ENCODE assay signal across 25 cellular contexts in the genomic region with DNA sequence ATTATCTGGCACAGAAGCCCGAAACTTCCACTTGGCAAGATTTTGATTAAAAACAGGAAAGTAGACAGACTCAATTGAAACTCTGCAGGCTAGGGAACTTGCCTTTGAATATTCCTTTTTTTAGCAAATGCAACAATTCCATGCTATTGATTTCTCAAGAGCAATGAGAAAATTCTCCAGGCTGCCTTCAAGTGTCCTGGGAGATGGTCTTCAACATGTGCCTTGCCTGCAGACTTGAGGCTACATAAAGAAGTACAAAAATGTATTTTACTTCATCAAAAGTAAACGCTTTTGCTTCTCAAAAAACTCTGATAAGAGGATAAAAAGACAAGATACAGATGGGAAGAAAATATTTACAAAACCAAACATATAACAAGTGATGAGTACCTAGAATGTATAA. TPM values are rescaled to one million over a fixed set of nuclear protein-coding genes. Genes with fewer than 3 reads are reported as not detected.
"Had no signal": no experiment of that assay in that cellular context is flagged by ENCODE, and none has a peak within 500 bp of the region (broad histone marks: within the 10 kb centered on the region; RNA-seq: fewer than 3 reads in every experiment).

No MANE protein-coding gene starts in this region.

- H3K27ac ChIP-seq: HL-60, KMS-11, SJSA1, SK-N-MC had no signal

- H3K27me3 Mint-ChIP-seq: IgD-negative memory B cell had no signal

- H3K4me3 ChIP-seq: K562, SJSA1, SK-N-MC had no signal

- FAIRE-seq: HTR-8/SVneo, K562, RCC 7860 had no signal

- H3K36me3 ChIP-seq: SJSA1 had no signal

- H3K4me2 ChIP-seq: KMS-11 had no signal

- DNase-seq: Kasumi-1, MM.1S, NCI-H1092 treated with DMSO at 0.1 percent for 48 hours, NCI-H1436, NCI-H187, NCI-H2029, NCI-H2081 treated with DMSO at 0.1 percent for 48 hours, NCI-H2171, NCI-H226, NCI-H446, NCI-H510A, NCI-H524 treated with DMSO at 0.1 percent for 48 hours, NCI-H69, NCI-H774, RPMI8226, SHP77 treated with DMSO at 0.1 percent for 48 hours had no signal

- H3K9ac ChIP-seq: KMS-11 had no signal

- H3K9me3 ChIP-seq: SJSA1 had no signal

- H3K9me3 Mint-ChIP-seq: IgD-negative memory B cell had no signal

- H3K4me3 Mint-ChIP-seq: IgD-negative memory B cell had no signal

- H3K4me1 ChIP-seq: SJSA1 had no signal

- ATAC-seq: K562, Right ventricle myocardium inferior had no signal

- H3K27me3 ChIP-seq: SJSA1 had no signal

RNA-seq across cellular contexts. Expression of a gene that starts 9.2 kb away (rescaled TPM):
- total RNA-seq: K562 had no signal
- polyA plus RNA-seq: K562 had no signal
